1 cellular context compared by ENCODE assay signal in the genomic region with DNA sequence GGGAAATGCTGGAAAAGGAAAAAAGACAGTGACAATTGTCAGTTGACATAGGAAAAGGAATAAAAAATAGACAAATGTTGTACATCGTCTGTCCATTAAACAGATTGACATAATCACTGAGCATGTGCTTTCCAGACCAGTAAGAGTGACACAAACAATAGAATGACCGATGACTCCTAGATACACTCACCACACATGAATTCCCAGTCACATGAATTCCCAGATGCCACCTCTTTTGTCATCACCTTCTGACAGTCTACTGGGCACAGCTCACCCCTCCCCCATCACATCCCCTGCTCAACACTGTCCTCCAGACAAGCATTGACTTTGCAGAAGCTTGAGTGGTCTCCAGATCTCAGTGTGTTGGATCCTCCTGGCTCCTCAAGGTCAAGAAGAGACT.
TF ChIP-seq lines count a peak whose summit lies in the region.

No MANE protein-coding gene starts in this region.

TF ChIP-seq in HepG2, 621 proteins besides CTCF, POLR2A, EP300 and RAD21 (continued from another document):
- TF ChIP-seq, protein P1, sequence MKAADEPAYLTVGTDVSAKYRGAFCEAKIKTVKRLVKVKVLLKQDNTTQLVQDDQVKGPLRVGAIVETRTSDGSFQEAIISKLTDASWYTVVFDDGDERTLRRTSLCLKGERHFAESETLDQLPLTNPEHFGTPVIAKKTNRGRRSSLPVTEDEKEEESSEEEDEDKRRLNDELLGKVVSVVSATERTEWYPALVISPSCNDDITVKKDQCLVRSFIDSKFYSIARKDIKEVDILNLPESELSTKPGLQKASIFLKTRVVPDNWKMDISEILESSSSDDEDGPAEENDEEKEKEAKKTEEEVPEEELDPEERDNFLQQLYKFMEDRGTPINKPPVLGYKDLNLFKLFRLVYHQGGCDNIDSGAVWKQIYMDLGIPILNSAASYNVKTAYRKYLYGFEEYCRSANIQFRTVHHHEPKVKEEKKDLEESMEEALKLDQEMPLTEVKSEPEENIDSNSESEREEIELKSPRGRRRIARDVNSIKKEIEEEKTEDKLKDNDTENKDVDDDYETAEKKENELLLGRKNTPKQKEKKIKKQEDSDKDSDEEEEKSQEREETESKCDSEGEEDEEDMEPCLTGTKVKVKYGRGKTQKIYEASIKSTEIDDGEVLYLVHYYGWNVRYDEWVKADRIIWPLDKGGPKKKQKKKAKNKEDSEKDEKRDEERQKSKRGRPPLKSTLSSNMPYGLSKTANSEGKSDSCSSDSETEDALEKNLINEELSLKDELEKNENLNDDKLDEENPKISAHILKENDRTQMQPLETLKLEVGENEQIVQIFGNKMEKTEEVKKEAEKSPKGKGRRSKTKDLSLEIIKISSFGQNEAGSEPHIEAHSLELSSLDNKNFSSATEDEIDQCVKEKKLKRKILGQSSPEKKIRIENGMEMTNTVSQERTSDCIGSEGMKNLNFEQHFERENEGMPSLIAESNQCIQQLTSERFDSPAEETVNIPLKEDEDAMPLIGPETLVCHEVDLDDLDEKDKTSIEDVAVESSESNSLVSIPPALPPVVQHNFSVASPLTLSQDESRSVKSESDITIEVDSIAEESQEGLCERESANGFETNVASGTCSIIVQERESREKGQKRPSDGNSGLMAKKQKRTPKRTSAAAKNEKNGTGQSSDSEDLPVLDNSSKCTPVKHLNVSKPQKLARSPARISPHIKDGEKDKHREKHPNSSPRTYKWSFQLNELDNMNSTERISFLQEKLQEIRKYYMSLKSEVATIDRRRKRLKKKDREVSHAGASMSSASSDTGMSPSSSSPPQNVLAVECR (CRISPR knock-in tag; IDR thresholded peaks at IDR 0.05; ENCODE audit: borderline replicate concordance) = no peak
- TF ChIP-seq, protein P2, sequence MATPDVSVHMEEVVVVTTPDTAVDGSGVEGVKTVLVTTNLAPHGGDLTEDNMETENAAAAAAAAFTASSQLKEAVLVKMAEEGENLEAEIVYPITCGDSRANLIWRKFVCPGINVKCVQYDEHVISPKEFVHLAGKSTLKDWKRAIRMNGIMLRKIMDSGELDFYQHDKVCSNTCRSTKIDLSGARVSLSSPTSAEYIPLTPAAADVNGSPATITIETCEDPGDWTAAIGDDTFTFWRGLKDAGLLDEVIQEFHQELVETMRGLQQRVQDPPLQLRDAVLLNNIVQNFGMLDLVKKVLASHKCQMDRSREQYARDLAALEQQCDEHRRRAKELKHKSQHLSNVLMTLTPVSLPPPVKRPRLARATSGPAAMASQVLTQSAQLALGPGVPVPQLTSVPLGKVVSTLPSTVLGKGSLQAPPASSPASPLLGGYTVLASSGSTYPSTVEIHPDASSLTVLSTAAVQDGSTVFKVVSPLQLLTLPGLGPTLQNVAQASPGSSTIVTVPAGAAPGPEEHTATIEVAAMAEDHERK (CRISPR knock-in tag; IDR thresholded peaks at IDR 0.05; ENCODE audit: low read depth) = no peak
- TF ChIP-seq, protein P3, sequence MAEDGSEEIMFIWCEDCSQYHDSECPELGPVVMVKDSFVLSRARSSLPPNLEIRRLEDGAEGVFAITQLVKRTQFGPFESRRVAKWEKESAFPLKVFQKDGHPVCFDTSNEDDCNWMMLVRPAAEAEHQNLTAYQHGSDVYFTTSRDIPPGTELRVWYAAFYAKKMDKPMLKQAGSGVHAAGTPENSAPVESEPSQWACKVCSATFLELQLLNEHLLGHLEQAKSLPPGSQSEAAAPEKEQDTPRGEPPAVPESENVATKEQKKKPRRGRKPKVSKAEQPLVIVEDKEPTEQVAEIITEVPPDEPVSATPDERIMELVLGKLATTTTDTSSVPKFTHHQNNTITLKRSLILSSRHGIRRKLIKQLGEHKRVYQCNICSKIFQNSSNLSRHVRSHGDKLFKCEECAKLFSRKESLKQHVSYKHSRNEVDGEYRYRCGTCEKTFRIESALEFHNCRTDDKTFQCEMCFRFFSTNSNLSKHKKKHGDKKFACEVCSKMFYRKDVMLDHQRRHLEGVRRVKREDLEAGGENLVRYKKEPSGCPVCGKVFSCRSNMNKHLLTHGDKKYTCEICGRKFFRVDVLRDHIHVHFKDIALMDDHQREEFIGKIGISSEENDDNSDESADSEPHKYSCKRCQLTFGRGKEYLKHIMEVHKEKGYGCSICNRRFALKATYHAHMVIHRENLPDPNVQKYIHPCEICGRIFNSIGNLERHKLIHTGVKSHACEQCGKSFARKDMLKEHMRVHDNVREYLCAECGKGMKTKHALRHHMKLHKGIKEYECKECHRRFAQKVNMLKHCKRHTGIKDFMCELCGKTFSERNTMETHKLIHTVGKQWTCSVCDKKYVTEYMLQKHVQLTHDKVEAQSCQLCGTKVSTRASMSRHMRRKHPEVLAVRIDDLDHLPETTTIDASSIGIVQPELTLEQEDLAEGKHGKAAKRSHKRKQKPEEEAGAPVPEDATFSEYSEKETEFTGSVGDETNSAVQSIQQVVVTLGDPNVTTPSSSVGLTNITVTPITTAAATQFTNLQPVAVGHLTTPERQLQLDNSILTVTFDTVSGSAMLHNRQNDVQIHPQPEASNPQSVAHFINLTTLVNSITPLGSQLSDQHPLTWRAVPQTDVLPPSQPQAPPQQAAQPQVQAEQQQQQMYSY (CRISPR knock-in tag; IDR thresholded peaks at IDR 0.05) = no peak
- TF ChIP-seq, protein P4, sequence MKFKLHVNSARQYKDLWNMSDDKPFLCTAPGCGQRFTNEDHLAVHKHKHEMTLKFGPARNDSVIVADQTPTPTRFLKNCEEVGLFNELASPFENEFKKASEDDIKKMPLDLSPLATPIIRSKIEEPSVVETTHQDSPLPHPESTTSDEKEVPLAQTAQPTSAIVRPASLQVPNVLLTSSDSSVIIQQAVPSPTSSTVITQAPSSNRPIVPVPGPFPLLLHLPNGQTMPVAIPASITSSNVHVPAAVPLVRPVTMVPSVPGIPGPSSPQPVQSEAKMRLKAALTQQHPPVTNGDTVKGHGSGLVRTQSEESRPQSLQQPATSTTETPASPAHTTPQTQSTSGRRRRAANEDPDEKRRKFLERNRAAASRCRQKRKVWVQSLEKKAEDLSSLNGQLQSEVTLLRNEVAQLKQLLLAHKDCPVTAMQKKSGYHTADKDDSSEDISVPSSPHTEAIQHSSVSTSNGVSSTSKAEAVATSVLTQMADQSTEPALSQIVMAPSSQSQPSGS (CRISPR knock-in tag; IDR thresholded peaks at IDR 0.05) = no peak
- TF ChIP-seq, protein P5, sequence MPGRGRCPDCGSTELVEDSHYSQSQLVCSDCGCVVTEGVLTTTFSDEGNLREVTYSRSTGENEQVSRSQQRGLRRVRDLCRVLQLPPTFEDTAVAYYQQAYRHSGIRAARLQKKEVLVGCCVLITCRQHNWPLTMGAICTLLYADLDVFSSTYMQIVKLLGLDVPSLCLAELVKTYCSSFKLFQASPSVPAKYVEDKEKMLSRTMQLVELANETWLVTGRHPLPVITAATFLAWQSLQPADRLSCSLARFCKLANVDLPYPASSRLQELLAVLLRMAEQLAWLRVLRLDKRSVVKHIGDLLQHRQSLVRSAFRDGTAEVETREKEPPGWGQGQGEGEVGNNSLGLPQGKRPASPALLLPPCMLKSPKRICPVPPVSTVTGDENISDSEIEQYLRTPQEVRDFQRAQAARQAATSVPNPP (CRISPR knock-in tag; IDR thresholded peaks at IDR 0.05) = no peak
- no peak for TF ChIP-seq ARHGAP35 (CRISPR knock-in tag; IDR thresholded peaks at IDR 0.05; ENCODE audit: borderline replicate concordance)
- TF ChIP-seq, protein P6, sequence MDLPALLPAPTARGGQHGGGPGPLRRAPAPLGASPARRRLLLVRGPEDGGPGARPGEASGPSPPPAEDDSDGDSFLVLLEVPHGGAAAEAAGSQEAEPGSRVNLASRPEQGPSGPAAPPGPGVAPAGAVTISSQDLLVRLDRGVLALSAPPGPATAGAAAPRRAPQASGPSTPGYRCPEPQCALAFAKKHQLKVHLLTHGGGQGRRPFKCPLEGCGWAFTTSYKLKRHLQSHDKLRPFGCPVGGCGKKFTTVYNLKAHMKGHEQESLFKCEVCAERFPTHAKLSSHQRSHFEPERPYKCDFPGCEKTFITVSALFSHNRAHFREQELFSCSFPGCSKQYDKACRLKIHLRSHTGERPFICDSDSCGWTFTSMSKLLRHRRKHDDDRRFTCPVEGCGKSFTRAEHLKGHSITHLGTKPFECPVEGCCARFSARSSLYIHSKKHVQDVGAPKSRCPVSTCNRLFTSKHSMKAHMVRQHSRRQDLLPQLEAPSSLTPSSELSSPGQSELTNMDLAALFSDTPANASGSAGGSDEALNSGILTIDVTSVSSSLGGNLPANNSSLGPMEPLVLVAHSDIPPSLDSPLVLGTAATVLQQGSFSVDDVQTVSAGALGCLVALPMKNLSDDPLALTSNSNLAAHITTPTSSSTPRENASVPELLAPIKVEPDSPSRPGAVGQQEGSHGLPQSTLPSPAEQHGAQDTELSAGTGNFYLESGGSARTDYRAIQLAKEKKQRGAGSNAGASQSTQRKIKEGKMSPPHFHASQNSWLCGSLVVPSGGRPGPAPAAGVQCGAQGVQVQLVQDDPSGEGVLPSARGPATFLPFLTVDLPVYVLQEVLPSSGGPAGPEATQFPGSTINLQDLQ (CRISPR knock-in tag; IDR thresholded peaks at IDR 0.05) = no peak
- TF ChIP-seq, protein P7, sequence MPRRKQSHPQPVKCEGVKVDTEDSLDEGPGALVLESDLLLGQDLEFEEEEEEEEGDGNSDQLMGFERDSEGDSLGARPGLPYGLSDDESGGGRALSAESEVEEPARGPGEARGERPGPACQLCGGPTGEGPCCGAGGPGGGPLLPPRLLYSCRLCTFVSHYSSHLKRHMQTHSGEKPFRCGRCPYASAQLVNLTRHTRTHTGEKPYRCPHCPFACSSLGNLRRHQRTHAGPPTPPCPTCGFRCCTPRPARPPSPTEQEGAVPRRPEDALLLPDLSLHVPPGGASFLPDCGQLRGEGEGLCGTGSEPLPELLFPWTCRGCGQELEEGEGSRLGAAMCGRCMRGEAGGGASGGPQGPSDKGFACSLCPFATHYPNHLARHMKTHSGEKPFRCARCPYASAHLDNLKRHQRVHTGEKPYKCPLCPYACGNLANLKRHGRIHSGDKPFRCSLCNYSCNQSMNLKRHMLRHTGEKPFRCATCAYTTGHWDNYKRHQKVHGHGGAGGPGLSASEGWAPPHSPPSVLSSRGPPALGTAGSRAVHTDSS (CRISPR knock-in tag; conservative IDR thresholded peaks at IDR 0.05) = no peak
- TF ChIP-seq, protein P8, sequence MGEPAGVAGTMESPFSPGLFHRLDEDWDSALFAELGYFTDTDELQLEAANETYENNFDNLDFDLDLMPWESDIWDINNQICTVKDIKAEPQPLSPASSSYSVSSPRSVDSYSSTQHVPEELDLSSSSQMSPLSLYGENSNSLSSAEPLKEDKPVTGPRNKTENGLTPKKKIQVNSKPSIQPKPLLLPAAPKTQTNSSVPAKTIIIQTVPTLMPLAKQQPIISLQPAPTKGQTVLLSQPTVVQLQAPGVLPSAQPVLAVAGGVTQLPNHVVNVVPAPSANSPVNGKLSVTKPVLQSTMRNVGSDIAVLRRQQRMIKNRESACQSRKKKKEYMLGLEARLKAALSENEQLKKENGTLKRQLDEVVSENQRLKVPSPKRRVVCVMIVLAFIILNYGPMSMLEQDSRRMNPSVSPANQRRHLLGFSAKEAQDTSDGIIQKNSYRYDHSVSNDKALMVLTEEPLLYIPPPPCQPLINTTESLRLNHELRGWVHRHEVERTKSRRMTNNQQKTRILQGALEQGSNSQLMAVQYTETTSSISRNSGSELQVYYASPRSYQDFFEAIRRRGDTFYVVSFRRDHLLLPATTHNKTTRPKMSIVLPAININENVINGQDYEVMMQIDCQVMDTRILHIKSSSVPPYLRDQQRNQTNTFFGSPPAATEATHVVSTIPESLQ (CRISPR knock-in tag; conservative IDR thresholded peaks at IDR 0.05) = no peak
- no peak for TF ChIP-seq RXRA (CRISPR knock-in tag; IDR thresholded peaks at IDR 0.05)
- TF ChIP-seq SP140L (CRISPR knock-in tag; IDR thresholded peaks at IDR 0.05; ENCODE audit: borderline replicate concordance) = no peak
- TF ChIP-seq, protein P9, sequence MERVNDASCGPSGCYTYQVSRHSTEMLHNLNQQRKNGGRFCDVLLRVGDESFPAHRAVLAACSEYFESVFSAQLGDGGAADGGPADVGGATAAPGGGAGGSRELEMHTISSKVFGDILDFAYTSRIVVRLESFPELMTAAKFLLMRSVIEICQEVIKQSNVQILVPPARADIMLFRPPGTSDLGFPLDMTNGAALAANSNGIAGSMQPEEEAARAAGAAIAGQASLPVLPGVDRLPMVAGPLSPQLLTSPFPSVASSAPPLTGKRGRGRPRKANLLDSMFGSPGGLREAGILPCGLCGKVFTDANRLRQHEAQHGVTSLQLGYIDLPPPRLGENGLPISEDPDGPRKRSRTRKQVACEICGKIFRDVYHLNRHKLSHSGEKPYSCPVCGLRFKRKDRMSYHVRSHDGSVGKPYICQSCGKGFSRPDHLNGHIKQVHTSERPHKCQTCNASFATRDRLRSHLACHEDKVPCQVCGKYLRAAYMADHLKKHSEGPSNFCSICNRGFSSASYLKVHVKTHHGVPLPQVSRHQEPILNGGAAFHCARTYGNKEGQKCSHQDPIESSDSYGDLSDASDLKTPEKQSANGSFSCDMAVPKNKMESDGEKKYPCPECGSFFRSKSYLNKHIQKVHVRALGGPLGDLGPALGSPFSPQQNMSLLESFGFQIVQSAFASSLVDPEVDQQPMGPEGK (CRISPR knock-in tag; IDR thresholded peaks at IDR 0.05) = no peak
- no peak for TF ChIP-seq ADNP (CRISPR knock-in tag; IDR thresholded peaks at IDR 0.05)
- TF ChIP-seq, protein P10, sequence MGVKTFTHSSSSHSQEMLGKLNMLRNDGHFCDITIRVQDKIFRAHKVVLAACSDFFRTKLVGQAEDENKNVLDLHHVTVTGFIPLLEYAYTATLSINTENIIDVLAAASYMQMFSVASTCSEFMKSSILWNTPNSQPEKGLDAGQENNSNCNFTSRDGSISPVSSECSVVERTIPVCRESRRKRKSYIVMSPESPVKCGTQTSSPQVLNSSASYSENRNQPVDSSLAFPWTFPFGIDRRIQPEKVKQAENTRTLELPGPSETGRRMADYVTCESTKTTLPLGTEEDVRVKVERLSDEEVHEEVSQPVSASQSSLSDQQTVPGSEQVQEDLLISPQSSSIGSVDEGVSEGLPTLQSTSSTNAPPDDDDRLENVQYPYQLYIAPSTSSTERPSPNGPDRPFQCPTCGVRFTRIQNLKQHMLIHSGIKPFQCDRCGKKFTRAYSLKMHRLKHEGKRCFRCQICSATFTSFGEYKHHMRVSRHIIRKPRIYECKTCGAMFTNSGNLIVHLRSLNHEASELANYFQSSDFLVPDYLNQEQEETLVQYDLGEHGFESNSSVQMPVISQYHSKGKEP (CRISPR knock-in tag; IDR thresholded peaks at IDR 0.05) = no peak
